28 cellular contexts compared by ENCODE assay signal in the genomic region with DNA sequence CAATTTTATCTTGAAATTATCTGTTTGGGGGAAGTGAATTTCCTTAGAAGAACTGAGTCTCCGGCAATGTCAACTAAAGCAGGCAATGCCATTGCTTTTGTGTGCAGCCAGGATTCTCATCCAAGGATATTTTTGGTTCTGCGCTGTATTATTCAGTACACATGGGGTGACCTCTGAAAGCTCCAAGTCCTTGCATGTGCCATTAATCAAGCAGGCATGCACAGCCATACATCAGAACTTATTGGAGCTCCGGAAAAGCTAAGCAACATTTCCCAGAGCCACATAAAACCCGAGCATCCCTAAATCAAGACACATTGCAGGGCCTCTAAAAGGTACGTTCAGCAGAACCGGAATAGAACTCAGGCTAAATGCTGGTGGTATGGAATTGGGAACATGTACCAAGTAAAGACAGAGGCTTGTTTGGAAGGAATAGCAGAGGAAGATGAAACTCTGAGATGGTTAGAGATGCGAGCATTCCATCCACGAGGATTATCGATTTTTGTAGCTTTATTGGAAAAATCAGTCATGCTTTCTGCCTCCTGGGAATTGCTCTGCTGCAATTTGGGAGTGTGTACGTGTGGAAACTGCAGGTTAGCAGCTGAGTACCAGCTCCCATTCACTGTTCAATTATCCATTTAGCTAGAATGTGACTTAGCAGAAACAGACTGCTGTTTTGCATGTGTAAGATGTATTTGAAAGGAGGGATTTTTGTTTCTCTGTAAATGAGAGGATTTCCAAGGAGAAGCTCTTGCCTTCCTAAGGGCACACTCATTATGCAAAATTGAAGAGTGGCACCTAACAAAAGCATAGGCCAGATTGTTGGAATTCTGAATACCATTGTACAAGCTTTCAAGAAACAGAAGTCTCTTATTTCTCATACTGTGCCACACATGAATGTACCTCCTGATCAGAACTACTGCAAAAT.
"Had no signal": no experiment of that assay in that cellular context is flagged by ENCODE, and none has a peak within 500 bp of the region (broad histone marks: within the 10 kb centered on the region; RNA-seq: fewer than 3 reads in every experiment).

No MANE protein-coding gene starts in this region.

- H3K4me3 Mint-ChIP-seq: activated CD4-positive, alpha-beta memory T cell treated with anti-CD3 and anti-CD28 coated beads for 36 hours; activated CD4-positive, alpha-beta T cell treated with anti-CD3 and anti-CD28 coated beads, Interleukin-2, amount 10 ng/mL, durations not matched to agents 24 days and 14 days; activated naive CD4-positive, alpha-beta T cell treated with anti-CD3 and anti-CD28 coated beads, Interleukin-2, amount 10 ng/mL, durations not matched to agents 7 days and 5 days; activated naive CD8-positive, alpha-beta T cell treated with anti-CD3 and anti-CD28 coated beads, Interleukin-2, amount 10 ng/mL, durations not matched to agents 7 days and 5 days; activated T-helper 1 cell treated with anti-CD3 and anti-CD28 coated beads, Interleukin-12 subunit alpha, Interleukin-12 subunit beta, Interleukin-2, Interleukin-4 antibody, amounts not matched to agents 30 ng/mL and 10 ng/mL and 1 ng/mL, durations not matched to agents 14 hours and 24 hours and 36 hours; natural killer cell; T-helper 17 cell; type B pancreatic cell had no signal

- H3K9me3 Mint-ChIP-seq: activated CD4-positive, alpha-beta T cell treated with anti-CD3 and anti-CD28 coated beads, Interleukin-2, amount 10 ng/mL, durations not matched to agents 24 days and 14 days; activated naive CD4-positive, alpha-beta T cell treated with anti-CD3 and anti-CD28 coated beads, Interleukin-2, amount 10 ng/mL, durations not matched to agents 7 days and 5 days; activated naive CD8-positive, alpha-beta T cell treated with anti-CD3 and anti-CD28 coated beads, Interleukin-2, amount 10 ng/mL, durations not matched to agents 7 days and 5 days; activated T-helper 1 cell treated with anti-CD3 and anti-CD28 coated beads, Interleukin-12 subunit alpha, Interleukin-12 subunit beta, Interleukin-2, Interleukin-4 antibody, amounts not matched to agents 30 ng/mL and 10 ng/mL and 1 ng/mL, durations not matched to agents 14 hours and 24 hours and 36 hours; natural killer cell; type B pancreatic cell had no signal

- H3K9ac ChIP-seq: parathyroid adenoma had no signal

- H3K27me3 ChIP-seq: ascending aorta, brain microvascular endothelial cell, uterus had no signal

- DNase-seq: activated CD4-positive, alpha-beta memory T cell treated with anti-CD3 and anti-CD28 coated beads for 36 hours; activated CD4-positive, alpha-beta T cell treated with anti-CD3 and anti-CD28 coated beads, Interleukin-2, amount 10 ng/mL, durations not matched to agents 24 days and 14 days; activated CD4-positive, CD25-positive, alpha-beta regulatory T cell treated with anti-CD3 and anti-CD28 coated beads, Interleukin-2, amount 50 U/mL, for 72 hours; activated CD8-positive, alpha-beta memory T cell treated with anti-CD3 and anti-CD28 coated beads, Interleukin-2, amount 50 U/mL, for 4 hours; activated gamma-delta T cell; activated naive CD4-positive, alpha-beta T cell treated with anti-CD3 and anti-CD28 coated beads, Interleukin-2, amount 10 ng/mL, durations not matched to agents 7 days and 5 days; activated naive CD8-positive, alpha-beta T cell treated with anti-CD3 and anti-CD28 coated beads, Interleukin-2, amount 10 ng/mL, durations not matched to agents 7 days and 5 days; activated T-cell treated with anti-CD3 and anti-CD28 coated beads, Interleukin-2, amount 50 U/mL, for 1 hour; brain microvascular endothelial cell; cortex of kidney; foreskin melanocyte; lower lobe of right lung; mesendoderm; natural killer cell; nucleus accumbens; psoas muscle; right cardiac atrium; spleen; stimulated activated naive CD4-positive, alpha-beta T cell; T-helper 17 cell; T1000; uterus had no signal

- H3K4me3 ChIP-seq: ascending aorta, hepatocyte, lower lobe of right lung, psoas muscle, spleen, uterus had no signal

- H3K27me3 Mint-ChIP-seq: activated naive CD4-positive, alpha-beta T cell treated with anti-CD3 and anti-CD28 coated beads, Interleukin-2, amount 10 ng/mL, durations not matched to agents 7 days and 5 days had no signal

- H3K27ac Mint-ChIP-seq: activated CD4-positive, alpha-beta memory T cell treated with anti-CD3 and anti-CD28 coated beads for 36 hours; activated CD4-positive, alpha-beta T cell treated with anti-CD3 and anti-CD28 coated beads, Interleukin-2, amount 10 ng/mL, durations not matched to agents 24 days and 14 days; activated naive CD4-positive, alpha-beta T cell treated with anti-CD3 and anti-CD28 coated beads, Interleukin-2, amount 10 ng/mL, durations not matched to agents 7 days and 5 days; activated naive CD8-positive, alpha-beta T cell treated with anti-CD3 and anti-CD28 coated beads, Interleukin-2, amount 10 ng/mL, durations not matched to agents 7 days and 5 days; activated T-helper 1 cell treated with anti-CD3 and anti-CD28 coated beads, Interleukin-12 subunit alpha, Interleukin-12 subunit beta, Interleukin-2, Interleukin-4 antibody, amounts not matched to agents 30 ng/mL and 10 ng/mL and 1 ng/mL, durations not matched to agents 14 hours and 24 hours and 36 hours; natural killer cell; T-helper 17 cell; type B pancreatic cell had no signal

- H3K4me1 Mint-ChIP-seq: activated CD4-positive, alpha-beta T cell treated with anti-CD3 and anti-CD28 coated beads, Interleukin-2, amount 10 ng/mL, durations not matched to agents 24 days and 14 days; activated naive CD4-positive, alpha-beta T cell treated with anti-CD3 and anti-CD28 coated beads, Interleukin-2, amount 10 ng/mL, durations not matched to agents 7 days and 5 days; activated naive CD8-positive, alpha-beta T cell treated with anti-CD3 and anti-CD28 coated beads, Interleukin-2, amount 10 ng/mL, durations not matched to agents 7 days and 5 days; T-helper 17 cell had no signal

- H3K36me3 ChIP-seq: ascending aorta, brain microvascular endothelial cell, lower lobe of right lung, spleen, uterus had no signal

- H3K36me3 Mint-ChIP-seq: activated CD4-positive, alpha-beta memory T cell treated with anti-CD3 and anti-CD28 coated beads for 36 hours; activated naive CD4-positive, alpha-beta T cell treated with anti-CD3 and anti-CD28 coated beads, Interleukin-2, amount 10 ng/mL, durations not matched to agents 7 days and 5 days; activated naive CD8-positive, alpha-beta T cell treated with anti-CD3 and anti-CD28 coated beads, Interleukin-2, amount 10 ng/mL, durations not matched to agents 7 days and 5 days; natural killer cell; type B pancreatic cell had no signal

- H3K4me1 ChIP-seq: ascending aorta, lower lobe of right lung, parathyroid adenoma, psoas muscle, spleen, uterus had no signal

- H3K27ac ChIP-seq: ascending aorta, brain microvascular endothelial cell, hepatocyte, lower lobe of right lung, parathyroid adenoma, psoas muscle, spleen, uterus had no signal

- ATAC-seq: esophagus mucosa, lower lobe of right lung, natural killer cell, psoas muscle, T-helper 17 cell had no signal

- H3K9me3 ChIP-seq: ascending aorta, lower lobe of right lung, psoas muscle, spleen, uterus had no signal
